In the genomic region with DNA sequence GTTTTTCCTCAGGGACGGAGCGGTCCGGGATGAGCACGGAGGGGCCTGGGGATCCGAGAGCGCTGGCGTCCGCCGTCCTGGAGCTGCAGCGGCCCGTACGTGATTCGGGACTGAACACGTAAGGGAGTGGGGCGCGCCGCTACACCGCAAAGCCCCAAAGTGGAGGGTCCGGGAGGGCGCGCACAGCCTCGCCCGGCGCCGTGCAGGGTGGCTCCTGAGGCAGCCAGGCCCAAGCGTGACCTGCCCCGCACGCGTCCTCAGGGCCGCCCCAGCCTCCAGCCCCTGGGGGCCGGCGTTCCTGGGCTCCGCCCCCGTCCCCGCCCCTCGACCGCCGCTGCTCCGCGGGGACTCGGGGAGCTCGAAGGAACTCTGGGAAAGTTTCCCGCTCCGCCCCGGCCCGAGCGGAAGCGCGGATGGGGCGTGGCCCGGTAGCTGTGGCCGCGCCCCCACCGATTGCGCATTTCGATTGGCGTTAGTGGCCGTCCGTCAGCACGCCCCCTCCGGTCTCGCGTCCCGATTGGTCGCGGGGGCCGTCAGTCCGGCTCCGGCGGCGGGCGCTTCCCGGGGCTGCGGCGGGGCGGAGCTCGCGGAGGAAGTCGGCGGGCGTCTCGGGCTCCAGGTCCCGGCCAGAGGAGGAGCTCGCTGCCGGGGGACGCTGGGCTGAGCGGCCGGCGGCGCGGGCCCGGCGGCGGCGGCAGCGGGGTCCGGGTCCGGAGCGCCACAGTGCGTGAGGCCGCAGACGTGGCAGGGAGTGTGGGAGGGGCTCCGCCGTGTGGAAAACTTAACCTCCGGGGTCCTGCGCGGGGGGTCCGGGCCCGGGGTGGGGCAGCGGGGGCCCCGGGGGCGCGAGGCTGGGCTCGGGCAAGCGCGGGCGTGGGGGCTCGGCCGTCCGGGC, we compare ENCODE assay signal across 1 cellular context.
TF ChIP-seq lines count a peak whose summit lies in the region.

A gene (minus strand): TSS at position 270 of the 895 bp plus-strand sequence. CDS start 539 bp downstream, outside the sequence.
A gene (plus strand): TSS at position 620 of the 895 bp plus-strand sequence. CDS start 103 bp downstream, at position 723.

TF ChIP-seq in GM12878, 131 proteins besides CTCF, POLR2A, EP300 and RAD21 (continued from another document and continues in another):
- TF ChIP-seq, protein P1, sequence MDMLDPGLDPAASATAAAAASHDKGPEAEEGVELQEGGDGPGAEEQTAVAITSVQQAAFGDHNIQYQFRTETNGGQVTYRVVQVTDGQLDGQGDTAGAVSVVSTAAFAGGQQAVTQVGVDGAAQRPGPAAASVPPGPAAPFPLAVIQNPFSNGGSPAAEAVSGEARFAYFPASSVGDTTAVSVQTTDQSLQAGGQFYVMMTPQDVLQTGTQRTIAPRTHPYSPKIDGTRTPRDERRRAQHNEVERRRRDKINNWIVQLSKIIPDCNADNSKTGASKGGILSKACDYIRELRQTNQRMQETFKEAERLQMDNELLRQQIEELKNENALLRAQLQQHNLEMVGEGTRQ (IDR thresholded peaks at IDR 0.05; ENCODE audit: borderline replicate concordance, low read depth, low read length) = no peak
- TF ChIP-seq DPF2 (IDR thresholded peaks at IDR 0.05) = peak; percentile 100
- TF ChIP-seq, protein P2, sequence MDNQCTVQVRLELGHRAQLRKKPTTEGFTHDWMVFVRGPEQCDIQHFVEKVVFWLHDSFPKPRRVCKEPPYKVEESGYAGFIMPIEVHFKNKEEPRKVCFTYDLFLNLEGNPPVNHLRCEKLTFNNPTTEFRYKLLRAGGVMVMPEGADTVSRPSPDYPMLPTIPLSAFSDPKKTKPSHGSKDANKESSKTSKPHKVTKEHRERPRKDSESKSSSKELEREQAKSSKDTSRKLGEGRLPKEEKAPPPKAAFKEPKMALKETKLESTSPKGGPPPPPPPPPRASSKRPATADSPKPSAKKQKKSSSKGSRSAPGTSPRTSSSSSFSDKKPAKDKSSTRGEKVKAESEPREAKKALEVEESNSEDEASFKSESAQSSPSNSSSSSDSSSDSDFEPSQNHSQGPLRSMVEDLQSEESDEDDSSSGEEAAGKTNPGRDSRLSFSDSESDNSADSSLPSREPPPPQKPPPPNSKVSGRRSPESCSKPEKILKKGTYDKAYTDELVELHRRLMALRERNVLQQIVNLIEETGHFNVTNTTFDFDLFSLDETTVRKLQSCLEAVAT (IDR thresholded peaks at IDR 0.05) = no peak
- TF ChIP-seq, protein P3, sequence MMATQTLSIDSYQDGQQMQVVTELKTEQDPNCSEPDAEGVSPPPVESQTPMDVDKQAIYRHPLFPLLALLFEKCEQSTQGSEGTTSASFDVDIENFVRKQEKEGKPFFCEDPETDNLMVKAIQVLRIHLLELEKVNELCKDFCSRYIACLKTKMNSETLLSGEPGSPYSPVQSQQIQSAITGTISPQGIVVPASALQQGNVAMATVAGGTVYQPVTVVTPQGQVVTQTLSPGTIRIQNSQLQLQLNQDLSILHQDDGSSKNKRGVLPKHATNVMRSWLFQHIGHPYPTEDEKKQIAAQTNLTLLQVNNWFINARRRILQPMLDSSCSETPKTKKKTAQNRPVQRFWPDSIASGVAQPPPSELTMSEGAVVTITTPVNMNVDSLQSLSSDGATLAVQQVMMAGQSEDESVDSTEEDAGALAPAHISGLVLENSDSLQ (IDR thresholded peaks at IDR 0.05) = peak; percentile 100
- TF ChIP-seq YBX1 (IDR thresholded peaks at IDR 0.05) = no peak
- TF ChIP-seq, protein P4, sequence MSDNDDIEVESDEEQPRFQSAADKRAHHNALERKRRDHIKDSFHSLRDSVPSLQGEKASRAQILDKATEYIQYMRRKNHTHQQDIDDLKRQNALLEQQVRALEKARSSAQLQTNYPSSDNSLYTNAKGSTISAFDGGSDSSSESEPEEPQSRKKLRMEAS (IDR thresholded peaks at IDR 0.05; ENCODE audit: low read depth, low read length) = peak; percentile 88
- peak; percentile 84 for TF ChIP-seq FOS (IDR thresholded peaks at IDR 0.05; ENCODE audit: borderline replicate concordance, extremely low read depth, insufficient read length)
- TF ChIP-seq POLR2AphosphoS5 (IDR thresholded peaks at IDR 0.05; ENCODE audit: low read length) = peak; percentile 69
- peak; percentile 81; the same call in 1 of the 2 replicates for TF ChIP-seq POLR2AphosphoS2 (IDR thresholded peaks at IDR 0.05; ENCODE audit: low read depth, low read length)
- TF ChIP-seq, protein P5, sequence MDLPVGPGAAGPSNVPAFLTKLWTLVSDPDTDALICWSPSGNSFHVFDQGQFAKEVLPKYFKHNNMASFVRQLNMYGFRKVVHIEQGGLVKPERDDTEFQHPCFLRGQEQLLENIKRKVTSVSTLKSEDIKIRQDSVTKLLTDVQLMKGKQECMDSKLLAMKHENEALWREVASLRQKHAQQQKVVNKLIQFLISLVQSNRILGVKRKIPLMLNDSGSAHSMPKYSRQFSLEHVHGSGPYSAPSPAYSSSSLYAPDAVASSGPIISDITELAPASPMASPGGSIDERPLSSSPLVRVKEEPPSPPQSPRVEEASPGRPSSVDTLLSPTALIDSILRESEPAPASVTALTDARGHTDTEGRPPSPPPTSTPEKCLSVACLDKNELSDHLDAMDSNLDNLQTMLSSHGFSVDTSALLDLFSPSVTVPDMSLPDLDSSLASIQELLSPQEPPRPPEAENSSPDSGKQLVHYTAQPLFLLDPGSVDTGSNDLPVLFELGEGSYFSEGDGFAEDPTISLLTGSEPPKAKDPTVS (IDR thresholded peaks at IDR 0.05; ENCODE audit: low read depth, low read length) = 0 out of 2 replicates have a peak, but pooled peaks have one; percentile 71
- peak; percentile 90 for TF ChIP-seq GABPA (IDR thresholded peaks at IDR 0.05; ENCODE audit: low read depth)
- TF ChIP-seq CREM (IDR thresholded peaks at IDR 0.05; ENCODE audit: low read depth) = peak; percentile 57; the same call in 1 of the 2 replicates
- TF ChIP-seq NR2C1 (IDR thresholded peaks at IDR 0.05) = peak; percentile 71
- TF ChIP-seq, protein P6, sequence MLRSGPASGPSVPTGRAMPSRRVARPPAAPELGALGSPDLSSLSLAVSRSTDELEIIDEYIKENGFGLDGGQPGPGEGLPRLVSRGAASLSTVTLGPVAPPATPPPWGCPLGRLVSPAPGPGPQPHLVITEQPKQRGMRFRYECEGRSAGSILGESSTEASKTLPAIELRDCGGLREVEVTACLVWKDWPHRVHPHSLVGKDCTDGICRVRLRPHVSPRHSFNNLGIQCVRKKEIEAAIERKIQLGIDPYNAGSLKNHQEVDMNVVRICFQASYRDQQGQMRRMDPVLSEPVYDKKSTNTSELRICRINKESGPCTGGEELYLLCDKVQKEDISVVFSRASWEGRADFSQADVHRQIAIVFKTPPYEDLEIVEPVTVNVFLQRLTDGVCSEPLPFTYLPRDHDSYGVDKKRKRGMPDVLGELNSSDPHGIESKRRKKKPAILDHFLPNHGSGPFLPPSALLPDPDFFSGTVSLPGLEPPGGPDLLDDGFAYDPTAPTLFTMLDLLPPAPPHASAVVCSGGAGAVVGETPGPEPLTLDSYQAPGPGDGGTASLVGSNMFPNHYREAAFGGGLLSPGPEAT (IDR thresholded peaks at IDR 0.05; ENCODE audit: low read depth) = 0 out of 2 replicates have a peak, but pooled peaks have one; percentile 32
- peak; percentile 32; the same call in 1 of the 2 replicates for TF ChIP-seq EED (IDR thresholded peaks at IDR 0.05; ENCODE audit: low read depth)
- 0 out of 4 replicates have a peak, but pooled peaks of 1 of the 2 experiments have one; percentile 46 for TF ChIP-seq SRF (IDR thresholded peaks at IDR 0.05; ENCODE audit: low read depth in 2 of 2, low read length in 2 of 2)
- TF ChIP-seq TAF1 (IDR thresholded peaks at IDR 0.05; ENCODE audit: borderline replicate concordance, low read depth, low read length) = peak; percentile 60; the same call in 1 of the 2 replicates
- TF ChIP-seq, protein P7, sequence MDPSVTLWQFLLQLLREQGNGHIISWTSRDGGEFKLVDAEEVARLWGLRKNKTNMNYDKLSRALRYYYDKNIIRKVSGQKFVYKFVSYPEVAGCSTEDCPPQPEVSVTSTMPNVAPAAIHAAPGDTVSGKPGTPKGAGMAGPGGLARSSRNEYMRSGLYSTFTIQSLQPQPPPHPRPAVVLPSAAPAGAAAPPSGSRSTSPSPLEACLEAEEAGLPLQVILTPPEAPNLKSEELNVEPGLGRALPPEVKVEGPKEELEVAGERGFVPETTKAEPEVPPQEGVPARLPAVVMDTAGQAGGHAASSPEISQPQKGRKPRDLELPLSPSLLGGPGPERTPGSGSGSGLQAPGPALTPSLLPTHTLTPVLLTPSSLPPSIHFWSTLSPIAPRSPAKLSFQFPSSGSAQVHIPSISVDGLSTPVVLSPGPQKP (IDR thresholded peaks at IDR 0.05; ENCODE audit: low read depth, low read length) = peak; percentile 86; the same call in 1 of the 2 replicates
- TF ChIP-seq, protein P8, sequence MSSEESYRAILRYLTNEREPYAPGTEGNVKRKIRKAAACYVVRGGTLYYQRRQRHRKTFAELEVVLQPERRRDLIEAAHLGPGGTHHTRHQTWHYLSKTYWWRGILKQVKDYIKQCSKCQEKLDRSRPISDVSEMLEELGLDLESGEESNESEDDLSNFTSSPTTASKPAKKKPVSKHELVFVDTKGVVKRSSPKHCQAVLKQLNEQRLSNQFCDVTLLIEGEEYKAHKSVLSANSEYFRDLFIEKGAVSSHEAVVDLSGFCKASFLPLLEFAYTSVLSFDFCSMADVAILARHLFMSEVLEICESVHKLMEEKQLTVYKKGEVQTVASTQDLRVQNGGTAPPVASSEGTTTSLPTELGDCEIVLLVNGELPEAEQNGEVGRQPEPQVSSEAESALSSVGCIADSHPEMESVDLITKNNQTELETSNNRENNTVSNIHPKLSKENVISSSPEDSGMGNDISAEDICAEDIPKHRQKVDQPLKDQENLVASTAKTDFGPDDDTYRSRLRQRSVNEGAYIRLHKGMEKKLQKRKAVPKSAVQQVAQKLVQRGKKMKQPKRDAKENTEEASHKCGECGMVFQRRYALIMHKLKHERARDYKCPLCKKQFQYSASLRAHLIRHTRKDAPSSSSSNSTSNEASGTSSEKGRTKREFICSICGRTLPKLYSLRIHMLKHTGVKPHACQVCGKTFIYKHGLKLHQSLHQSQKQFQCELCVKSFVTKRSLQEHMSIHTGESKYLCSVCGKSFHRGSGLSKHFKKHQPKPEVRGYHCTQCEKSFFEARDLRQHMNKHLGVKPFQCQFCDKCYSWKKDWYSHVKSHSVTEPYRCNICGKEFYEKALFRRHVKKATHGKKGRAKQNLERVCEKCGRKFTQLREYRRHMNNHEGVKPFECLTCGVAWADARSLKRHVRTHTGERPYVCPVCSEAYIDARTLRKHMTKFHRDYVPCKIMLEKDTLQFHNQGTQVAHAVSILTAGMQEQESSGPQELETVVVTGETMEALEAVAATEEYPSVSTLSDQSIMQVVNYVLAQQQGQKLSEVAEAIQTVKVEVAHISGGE (CRISPR knock-in tag; IDR thresholded peaks at IDR 0.05) = no peak
- TF ChIP-seq, protein P9, sequence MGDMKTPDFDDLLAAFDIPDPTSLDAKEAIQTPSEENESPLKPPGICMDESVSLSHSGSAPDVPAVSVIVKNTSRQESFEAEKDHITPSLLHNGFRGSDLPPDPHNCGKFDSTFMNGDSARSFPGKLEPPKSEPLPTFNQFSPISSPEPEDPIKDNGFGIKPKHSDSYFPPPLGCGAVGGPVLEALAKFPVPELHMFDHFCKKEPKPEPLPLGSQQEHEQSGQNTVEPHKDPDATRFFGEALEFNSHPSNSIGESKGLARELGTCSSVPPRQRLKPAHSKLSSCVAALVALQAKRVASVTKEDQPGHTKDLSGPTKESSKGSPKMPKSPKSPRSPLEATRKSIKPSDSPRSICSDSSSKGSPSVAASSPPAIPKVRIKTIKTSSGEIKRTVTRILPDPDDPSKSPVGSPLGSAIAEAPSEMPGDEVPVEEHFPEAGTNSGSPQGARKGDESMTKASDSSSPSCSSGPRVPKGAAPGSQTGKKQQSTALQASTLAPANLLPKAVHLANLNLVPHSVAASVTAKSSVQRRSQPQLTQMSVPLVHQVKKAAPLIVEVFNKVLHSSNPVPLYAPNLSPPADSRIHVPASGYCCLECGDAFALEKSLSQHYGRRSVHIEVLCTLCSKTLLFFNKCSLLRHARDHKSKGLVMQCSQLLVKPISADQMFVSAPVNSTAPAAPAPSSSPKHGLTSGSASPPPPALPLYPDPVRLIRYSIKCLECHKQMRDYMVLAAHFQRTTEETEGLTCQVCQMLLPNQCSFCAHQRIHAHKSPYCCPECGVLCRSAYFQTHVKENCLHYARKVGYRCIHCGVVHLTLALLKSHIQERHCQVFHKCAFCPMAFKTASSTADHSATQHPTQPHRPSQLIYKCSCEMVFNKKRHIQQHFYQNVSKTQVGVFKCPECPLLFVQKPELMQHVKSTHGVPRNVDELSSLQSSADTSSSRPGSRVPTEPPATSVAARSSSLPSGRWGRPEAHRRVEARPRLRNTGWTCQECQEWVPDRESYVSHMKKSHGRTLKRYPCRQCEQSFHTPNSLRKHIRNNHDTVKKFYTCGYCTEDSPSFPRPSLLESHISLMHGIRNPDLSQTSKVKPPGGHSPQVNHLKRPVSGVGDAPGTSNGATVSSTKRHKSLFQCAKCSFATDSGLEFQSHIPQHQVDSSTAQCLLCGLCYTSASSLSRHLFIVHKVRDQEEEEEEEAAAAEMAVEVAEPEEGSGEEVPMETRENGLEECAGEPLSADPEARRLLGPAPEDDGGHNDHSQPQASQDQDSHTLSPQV (IDR thresholded peaks at IDR 0.05) = no peak
- no peak for TF ChIP-seq PAX8 (IDR thresholded peaks at IDR 0.05)
- TF ChIP-seq SP1 (IDR thresholded peaks at IDR 0.05; ENCODE audit: low read depth, low read length) = peak; percentile 100
- TF ChIP-seq NR2F1 (conservative IDR thresholded peaks at IDR 0.05) = peak; percentile 34; the same call in 1 of the 2 replicates
- TF ChIP-seq IRF4 (IDR thresholded peaks at IDR 0.05; ENCODE audit: low read depth, low read length) = no peak
- TF ChIP-seq GATAD2B (conservative IDR thresholded peaks at IDR 0.05; ENCODE audit: low read depth) = peak; percentile 76
- no peak for TF ChIP-seq HDAC2 (IDR thresholded peaks at IDR 0.05)
- TF ChIP-seq CREB1 (IDR thresholded peaks at IDR 0.05; ENCODE audit: low read depth) = peak; percentile 86
- peak; percentile 89 to 96 for TF ChIP-seq BHLHE40 (IDR thresholded peaks at IDR 0.05; ENCODE audit: borderline replicate concordance in 1 of 2, low read depth in 2 of 2, low read length in 1 of 2)
- TF ChIP-seq, protein P10, sequence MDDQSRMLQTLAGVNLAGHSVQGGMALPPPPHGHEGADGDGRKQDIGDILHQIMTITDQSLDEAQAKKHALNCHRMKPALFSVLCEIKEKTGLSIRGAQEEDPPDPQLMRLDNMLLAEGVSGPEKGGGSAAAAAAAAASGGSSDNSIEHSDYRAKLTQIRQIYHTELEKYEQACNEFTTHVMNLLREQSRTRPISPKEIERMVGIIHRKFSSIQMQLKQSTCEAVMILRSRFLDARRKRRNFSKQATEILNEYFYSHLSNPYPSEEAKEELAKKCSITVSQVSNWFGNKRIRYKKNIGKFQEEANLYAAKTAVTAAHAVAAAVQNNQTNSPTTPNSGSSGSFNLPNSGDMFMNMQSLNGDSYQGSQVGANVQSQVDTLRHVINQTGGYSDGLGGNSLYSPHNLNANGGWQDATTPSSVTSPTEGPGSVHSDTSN (IDR thresholded peaks at IDR 0.05; ENCODE audit: insufficient replicate concordance, low read depth, low read length) = peak; percentile 100
- no peak for TF ChIP-seq CHD4 (IDR thresholded peaks at IDR 0.05)
- TF ChIP-seq ETV6 (conservative IDR thresholded peaks at IDR 0.05 in 1 of 2, IDR thresholded peaks at IDR 0.05 in 1 of 2; ENCODE audit: borderline replicate concordance in 1 of 2, low read depth in 1 of 2) = no peak
- TF ChIP-seq ASH2L (IDR thresholded peaks at IDR 0.05; ENCODE audit: borderline replicate concordance, low read depth) = peak; percentile 32; the same call in 1 of the 2 replicates
- TF ChIP-seq IKZF1 (conservative IDR thresholded peaks at IDR 0.05) = peak; percentile 89
- TF ChIP-seq CHD2 (IDR thresholded peaks at IDR 0.05; ENCODE audit: borderline replicate concordance, low read depth, low read length) = peak; percentile 98
